Comparison of ENCODE assay signal across 8 cellular contexts in genomic region chrX:78046362-78046761, GRCh38.
"Had no signal": no experiment of that assay in that cellular context is flagged by ENCODE, and none has a peak within 500 bp of the region (broad histone marks: within the 10 kb centered on the region; RNA-seq: fewer than 3 reads in every experiment).

No MANE protein-coding gene starts in this region.

- ATAC-seq: GM12878 had no signal

- H3K4me3 ChIP-seq: GM12878 had no signal

- DNase-seq: GDM1, GF-D8 had no signal

- FAIRE-seq: G401.6, GM12878, GM12891, GM12892, GM18507, GM19239 had no signal
